In genomic region chr6:156773935-156774871, GRCh38 we compare ENCODE assay signal across 13 cellular contexts. TPM values are rescaled to one million over a fixed set of nuclear protein-coding genes. Genes with fewer than 3 reads are reported as not detected.
DNase-seq lines count a peak whose midpoint lies in the region; ATAC-seq, FAIRE-seq and TF ChIP-seq lines count a peak whose summit lies in the region.
"Had no signal": no experiment of that assay in that cellular context is flagged by ENCODE, and none has a peak within 500 bp of the region (broad histone marks: within the 10 kb centered on the region; RNA-seq: fewer than 3 reads in every experiment).

No MANE protein-coding gene starts in this region.

- no peak for TF ChIP-seq POLR2A in GM12891 (IDR thresholded peaks at IDR 0.05; ENCODE audit: low read depth, low read length)

- ATAC-seq in stimulated activated memory B cell treated with anti-CD40 and anti-IgM and Interleukin-4, amounts not matched to agents 10 μg/mL and 1 μg/mL and 100 μg/mL, for 72 hours, result no peak
- ATAC-seq in left lobe of liver, result no peak
- ATAC-seq: upper lobe of right lung had no signal

- H3K36me3 Mint-ChIP-seq in stimulated activated memory B cell treated with anti-CD40 and anti-IgM and Interleukin-4, amounts not matched to agents 10 μg/mL and 1 μg/mL and 100 μg/mL, for 72 hours, result no peaks in the 10 kb centered on the region

- H3K9me3 Mint-ChIP-seq in stimulated activated memory B cell treated with anti-CD40 and anti-IgM and Interleukin-4, amounts not matched to agents 10 μg/mL and 1 μg/mL and 100 μg/mL, for 72 hours, result no peaks in the 10 kb centered on the region

- peaks cover 41% of the 10 kb centered on the region for H3K4me1 Mint-ChIP-seq in stimulated activated memory B cell treated with anti-CD40 and anti-IgM and Interleukin-4, amounts not matched to agents 10 μg/mL and 1 μg/mL and 100 μg/mL, for 72 hours

- no peaks in the 10 kb centered on the region for H3K27me3 Mint-ChIP-seq in stimulated activated memory B cell treated with anti-CD40 and anti-IgM and Interleukin-4, amounts not matched to agents 10 μg/mL and 1 μg/mL and 100 μg/mL, for 72 hours

- H3K4me3 ChIP-seq in fibroblast of the aortic adventitia (ENCODE audit: low read depth, low read length), result no peak overlapping the region
- H3K4me3 ChIP-seq: adrenal gland, upper lobe of right lung had no signal

- DNase-seq in GM12891 (ENCODE audit: insufficient read length, low spot score) (no peak), NCI-H82 treated with DMSO at 0.1 percent for 48 hours (lab: John Stamatoyannopoulos, UW; ENCODE audit: unreplicated experiment) (peak; percentile 69), fibroblast of the aortic adventitia (ENCODE audit: low read depth) (peak; percentile 70), AG08396 (ENCODE audit: low spot score) (no peak), left lobe of liver (ENCODE audit: low spot score) (no peak)
- no peak for DNase-seq in stimulated activated CD4-positive, alpha-beta T cell treated with anti-CD3 and anti-CD28 coated beads, Interleukin-2, amount 100 ng/mL, for 48 hours
- DNase-seq in stimulated activated CD8-positive, alpha-beta memory T cell treated with anti-CD3 and anti-CD28 coated beads, Interleukin-4, amount 100 ng/mL, for 48 hours, result no peak
- DNase-seq: adrenal gland, NCI-H1436, occipital lobe, T-helper 2 cell, upper lobe of right lung had no signal

- no peak for FAIRE-seq in GM12891 (lab: Jason Lieb, UNC)

- no peak for TF ChIP-seq CTCF in fibroblast of the aortic adventitia (IDR thresholded peaks at IDR 0.05; ENCODE audit: insufficient read depth, low read length)

- H3K27ac Mint-ChIP-seq in stimulated activated memory B cell treated with anti-CD40 and anti-IgM and Interleukin-4, amounts not matched to agents 10 μg/mL and 1 μg/mL and 100 μg/mL, for 72 hours, result peak overlapping the region; percentile 65

- peak overlapping the region; percentile 44 for H3K4me3 Mint-ChIP-seq in stimulated activated memory B cell treated with anti-CD40 and anti-IgM and Interleukin-4, amounts not matched to agents 10 μg/mL and 1 μg/mL and 100 μg/mL, for 72 hours

TF ChIP-seq in GM12891, 5 proteins besides CTCF, POLR2A, EP300 and RAD21:
- TF ChIP-seq SPI1 (IDR thresholded peaks at IDR 0.05; ENCODE audit: low read depth, low read length), result peak; percentile 12; the same call in 1 of the 2 replicates
- no peak for TF ChIP-seq POLR2AphosphoS5 (IDR thresholded peaks at IDR 0.05; ENCODE audit: low read depth, low read length)

RNA-seq across cellular contexts. Expression of gene ARID1B, which starts 3.0 kb away (rescaled TPM):
- 36.8 TPM for polyA plus RNA-seq in GM12891 (2012; ENCODE audit: low read depth, missing spikeins)
- total RNA-seq in fibroblast of the aortic adventitia (ENCODE audit: low replicate concordance) (47.7 and 55.9 TPM in 2 replicates), left lobe of liver (26.4 TPM)

Comparison
In these comparisons a context has a peak if more than half of its experiments do, and no peak if none do; other contexts are left out.
1. DNase-seq: peak in NCI-H82 treated with DMSO at 0.1 percent for 48 hours (single experiment) and fibroblast of the aortic adventitia (single experiment); none in GM12891 (single experiment), stimulated activated CD4-positive, alpha-beta T cell treated with anti-CD3 and anti-CD28 coated beads, Interleukin-2, amount 100 ng/mL, for 48 hours (0 of 2), AG08396 (single experiment), left lobe of liver (single experiment) and stimulated activated CD8-positive, alpha-beta memory T cell treated with anti-CD3 and anti-CD28 coated beads, Interleukin-4, amount 100 ng/mL, for 48 hours (single experiment).